27 cellular contexts compared by ENCODE assay signal in genomic region chr3:195752538-195753331, GRCh38. TPM values are rescaled to one million over a fixed set of nuclear protein-coding genes. Genes with fewer than 3 reads are reported as not detected.
DNase-seq lines count a peak whose midpoint lies in the region; ATAC-seq, FAIRE-seq and TF ChIP-seq lines count a peak whose summit lies in the region.
"Had no signal": no experiment of that assay in that cellular context is flagged by ENCODE, and none has a peak within 500 bp of the region (broad histone marks: within the 10 kb centered on the region; RNA-seq: fewer than 3 reads in every experiment).

No MANE protein-coding gene starts in this region.

- CTCF ChIA-PET in SK-N-SH (lab: Yijun Ruan, JAX), result interaction anchor here (1.1 to 1.4 kb wide), 2 partner anchors 16 to 98 kb away, joined by 3 to 4 read pairs; no protein-coding TSS in a partner anchor

- no peaks in the 10 kb centered on the region for H3K9me2 ChIP-seq in SK-N-SH

- H3K27me3 ChIP-seq in SK-N-SH (ENCODE audit: insufficient read depth) (peaks cover 5% of the 10 kb centered on the region; the same call in 1 of the 2 replicates), upper lobe of left lung (no peaks in the 10 kb centered on the region)

- H3K9ac ChIP-seq in SK-N-SH (no peak overlapping the region), kidney (ENCODE audit: low read length in 2 of 2) (no peak overlapping the region)

- H2AFZ ChIP-seq in SK-N-SH (ENCODE audit: low read depth), result no peak overlapping the region

- peaks cover 0 to 12% of the 10 kb centered on the region in 2 experiments; a peak in 1 of 4 replicates for H3K4me1 ChIP-seq in SK-N-SH (ENCODE audit: control insufficient read depth in 1 of 2, insufficient read depth in 2 of 2, low read depth in 1 of 2, low read length in 1 of 2)
- H3K4me1 ChIP-seq in kidney (ENCODE audit: control insufficient read depth in 1 of 2, insufficient read depth in 1 of 2, low read depth in 1 of 2, low read length in 2 of 2), result no peaks in the 10 kb centered on the region
- peaks cover 4 to 18% (median 6%) of the 10 kb centered on the region in 4 donors for H3K4me1 ChIP-seq in upper lobe of left lung
- H3K4me1 ChIP-seq: A549, BE2C had no signal

- H4K20me1 ChIP-seq in SK-N-SH (ENCODE audit: insufficient read depth), result no peaks in the 10 kb centered on the region

- ATAC-seq in SK-N-SH treated with all-trans-retinoic acid at 6 μM for 48 hours (no peak), upper lobe of left lung (ENCODE audit: low FRiP score in 2 of 2) (peak; percentile 7 to 30), HG02759 (IDR thresholded peaks at IDR 0.05; ENCODE audit: unreplicated experiment) (no peak)
- ATAC-seq: A549; effector memory CD8-positive, alpha-beta T cell had no signal

- WGBS in SK-N-SH (ENCODE audit: low lambda C conversion rate), result 74% methylated on average over 21 of the region's 26 CpGs
- 59 to 73% methylated on average over 15 to 26 of the region's 26 CpGs for WGBS in upper lobe of left lung, 2 donors

- POLR2A ChIA-PET in SK-N-SH (lab: Yijun Ruan, JAX), result no interaction called here

- TF ChIP-seq POLR2A in upper lobe of left lung (IDR thresholded peaks at IDR 0.05), result no peak

- TF ChIP-seq CTCF in SK-N-SH (IDR thresholded peaks at IDR 0.05), result no peak
- TF ChIP-seq CTCF in kidney (IDR thresholded peaks at IDR 0.05; ENCODE audit: borderline replicate concordance, extremely low read depth, insufficient read depth), result no peak
- TF ChIP-seq CTCF in upper lobe of left lung (IDR thresholded peaks at IDR 0.05), result no peak

- H3K4me3 ChIP-seq in SK-N-SH (ENCODE audit: low read depth in 2 of 2, low read length in 1 of 2), result no peak overlapping the region
- H3K4me3 ChIP-seq in kidney (ENCODE audit: low read length in 2 of 2), result no peak overlapping the region
- no peak overlapping the region for H3K4me3 ChIP-seq in upper lobe of left lung
- H3K4me3 ChIP-seq: A549, coronary artery, esophagus muscularis mucosa had no signal

- TF ChIP-seq RAD21 in SK-N-SH (IDR thresholded peaks at IDR 0.05; ENCODE audit: low read length), result no peak

- intact Hi-C loops in kidney (cut with DNase I), result no loop called here

- no peak overlapping the region for H3K4me2 ChIP-seq in SK-N-SH
- H3K4me2 ChIP-seq: A549 had no signal

- H3K27ac ChIP-seq in SK-N-SH (ENCODE audit: low read depth in 2 of 2, low read length in 1 of 2) (no peak overlapping the region), KOPT-K1 (ENCODE audit: low read depth, low read length, poor library complexity, severe bottlenecking) (peak overlapping the region; percentile 63), kidney (ENCODE audit: low read depth in 2 of 2, low read length in 2 of 2) (no peak overlapping the region), upper lobe of left lung (peak overlapping the region in 3 of 4 donors; percentile 18 to 40 (median 33))
- H3K27ac ChIP-seq: A549, coronary artery, esophagus muscularis mucosa, neutrophil, RWPE1, VCaP had no signal

- FAIRE-seq in kidney (lab: Jason Lieb, UNC), result no peak
- FAIRE-seq: A549, frontal cortex, GM12891, H54 had no signal

- TF ChIP-seq EP300 in SK-N-SH (IDR thresholded peaks at IDR 0.05; ENCODE audit: borderline replicate concordance in 1 of 2, low read depth in 1 of 2, low read length in 1 of 2) (no peak), upper lobe of left lung (IDR thresholded peaks at IDR 0.05) (no peak)

- DNase-seq in SK-N-SH (peak; percentile 21), kidney (peak; percentile 37), upper lobe of left lung (peak in 1 of 2 donors; percentile 53), NCI-H1092 treated with DMSO at 0.1 percent for 48 hours (lab: John Stamatoyannopoulos, UW) (no peak)
- DNase-seq in activated naive CD4-positive, alpha-beta T cell (lab: John Stamatoyannopoulos, UW), result no peak
- DNase-seq: activated CD4-positive, alpha-beta T cell treated with anti-CD3 and anti-CD28 coated beads, Interleukin-2, amount 10 ng/mL, durations not matched to agents 24 days and 14 days; activated naive CD4-positive, alpha-beta T cell treated with anti-CD3 and anti-CD28 coated beads, Interleukin-2, amount 50 U/mL, for 16 hours; BE2C; effector memory CD8-positive, alpha-beta T cell; islet precursor cell; NCI-H1105 treated with DMSO at 0.1 percent for 48 hours; NCI-H510A; stimulated activated CD8-positive, alpha-beta memory T cell treated with anti-CD3 and anti-CD28 coated beads, Interleukin-4, amount 100 ng/mL, for 48 hours; trophoblast cell had no signal

- no peaks in the 10 kb centered on the region for H3K9me3 ChIP-seq in SK-N-SH
- no peaks in the 10 kb centered on the region for H3K9me3 ChIP-seq in KOPT-K1 (ENCODE audit: insufficient read depth, low read length, poor library complexity, severe bottlenecking)
- no peaks in the 10 kb centered on the region for H3K9me3 ChIP-seq in kidney (ENCODE audit: control insufficient read depth in 1 of 2, low read length in 2 of 2)
- H3K9me3 ChIP-seq in upper lobe of left lung, result no peaks in the 10 kb centered on the region
- H3K9me3 ChIP-seq: A549, BE2C, esophagus muscularis mucosa, neutrophil had no signal

- H3F3A ChIP-seq in SK-N-SH (replicated peaks; ENCODE audit: insufficient read depth), result no peaks in the 10 kb centered on the region

- H3K79me2 ChIP-seq in SK-N-SH (ENCODE audit: insufficient read depth), result no peaks in the 10 kb centered on the region

- H3K36me3 ChIP-seq in SK-N-SH (replicated peaks in 1 of 2; ENCODE audit: control insufficient read depth in 1 of 2, insufficient read depth in 2 of 2, low read length in 1 of 2) (no peaks in the 10 kb centered on the region), KOPT-K1 (ENCODE audit: insufficient read depth, low read length) (no peaks in the 10 kb centered on the region; the same call in 1 of the 2 replicates), kidney (ENCODE audit: control insufficient read depth in 1 of 2, insufficient read depth in 2 of 2, low read length in 2 of 2) (no peaks in the 10 kb centered on the region), upper lobe of left lung (no peaks in the 10 kb centered on the region)
- H3K36me3 ChIP-seq: BE2C, esophagus muscularis mucosa, neutrophil had no signal

TF ChIP-seq in SK-N-SH, 30 proteins besides CTCF, POLR2A, EP300 and RAD21 (continues in another document):
- TF ChIP-seq TEAD4 (IDR thresholded peaks at IDR 0.05; ENCODE audit: borderline replicate concordance, insufficient read depth), result no peak

TF ChIP-seq in SK-N-SH treated with all-trans-retinoic acid at 6 μM for 48 hours, 23 proteins besides CTCF, POLR2A, EP300 and RAD21 (continues in another document):
- no peak for TF ChIP-seq ZFP3 (CRISPR knock-in tag; IDR thresholded peaks at IDR 0.05)
- TF ChIP-seq ZNF70 (CRISPR knock-in tag; IDR thresholded peaks at IDR 0.05), result no peak
- no peak for TF ChIP-seq PATZ1 (CRISPR knock-in tag; IDR thresholded peaks at IDR 0.05; ENCODE audit: borderline replicate concordance)
- TF ChIP-seq TOX (CRISPR knock-in tag; IDR thresholded peaks at IDR 0.05; ENCODE audit: borderline replicate concordance), result no peak
- no peak for TF ChIP-seq TSHZ2 (CRISPR knock-in tag; IDR thresholded peaks at IDR 0.05)
- TF ChIP-seq OSR1 (CRISPR knock-in tag; IDR thresholded peaks at IDR 0.05), result no peak
- no peak for TF ChIP-seq PPARA (CRISPR knock-in tag; IDR thresholded peaks at IDR 0.05; ENCODE audit: borderline replicate concordance)

RNA-seq across cellular contexts. Expression of gene MUC20, which starts 32.0 kb away (rescaled TPM):
- polyA plus RNA-seq in SK-N-SH (2012; rRNA removed) (0.31 and 0.36 TPM in 2 replicates), kidney (ENCODE audit: insufficient read depth, low read depth, low replicate concordance) (53.3 TPM)
- 0.09 and 0.20 TPM in 2 replicates for polyA plus RNA-seq in SK-N-SH (2012; cell fraction: cytosol; rRNA removed)
- polyA plus RNA-seq in SK-N-SH (2012; cell fraction: nucleus; rRNA removed), result 2.6 and 3.3 TPM in 2 replicates
- total RNA-seq in kidney (42.6 TPM), upper lobe of left lung (10 to 100 TPM; 10.1 to 39.8 (median 15.2) TPM)

RNA-seq across cellular contexts. Expression of gene MUC4, which starts 59.0 kb away (rescaled TPM):
- polyA plus RNA-seq in SK-N-SH (2012; rRNA removed), result 0.06 and 0.07 TPM in 2 replicates
- polyA plus RNA-seq in SK-N-SH (2012; cell fraction: cytosol; rRNA removed), result 0.05 TPM in 2 replicates
- polyA plus RNA-seq in SK-N-SH (2012; cell fraction: nucleus; rRNA removed), result 0.04 TPM in 1 of 2 replicates, not detected in the other
- 0.19 TPM for total RNA-seq in kidney
- not detected for polyA plus RNA-seq in kidney (ENCODE audit: insufficient read depth, low read depth, low replicate concordance)
- 10 to 100 TPM in 4 of 6 donors, 1 to 10 TPM in 2; 4.6 to 75.4 (median 11.3) TPM for total RNA-seq in upper lobe of left lung
- total RNA-seq: pulmonary artery endothelial cell had no signal

Comparison
In these comparisons a context has a peak if more than half of its experiments do, and no peak if none do; other contexts are left out.
1. DNase-seq: peak in SK-N-SH (single experiment) and kidney (single experiment); none in NCI-H1092 treated with DMSO at 0.1 percent for 48 hours (single experiment) and activated naive CD4-positive, alpha-beta T cell (0 of 4).
2. H3K27ac ChIP-seq: peak in KOPT-K1 (single experiment) and upper lobe of left lung (3 of 4); none in SK-N-SH (0 of 2) and kidney (0 of 2).
3. ATAC-seq: peak in upper lobe of left lung (2 of 2); none in SK-N-SH treated with all-trans-retinoic acid at 6 μM for 48 hours (single experiment) and HG02759 (single experiment).